8 cellular contexts compared by ENCODE assay signal in genomic region chr6:41682497-41682961, GRCh38. TPM values are rescaled to one million over a fixed set of nuclear protein-coding genes. Genes with fewer than 3 reads are reported as not detected.
DNase-seq lines count a peak whose midpoint lies in the region; ATAC-seq, FAIRE-seq and TF ChIP-seq lines count a peak whose summit lies in the region.

No MANE protein-coding gene starts in this region.

- peaks cover 6 to 12% of the 10 kb centered on the region in 2 donors for H3K36me3 Mint-ChIP-seq in CD4-positive, alpha-beta memory T cell
- H3K36me3 Mint-ChIP-seq in central memory CD8-positive, alpha-beta T cell (ENCODE audit: insufficient read depth): peaks cover 4% of the 10 kb centered on the region

- CTCF ChIA-PET in CD4-positive, alpha-beta memory T cell (lab: Charles Lee; ENCODE audit: partially characterized antibody): interaction anchor here (0.7 to 4.1 kb wide), 17 partner anchors 8 to 1684 kb away, joined by 3 to 45 read pairs (median 4); no protein-coding TSS in a partner anchor

- no peak for FAIRE-seq in pancreas (lab: Jason Lieb, UNC)

- peaks cover 3% of the 10 kb centered on the region for H3K4me1 ChIP-seq in CD4-positive, alpha-beta memory T cell (ENCODE audit: insufficient read depth, low read length)
- H3K4me1 ChIP-seq in pancreas: peaks cover 0 to 9% (median 6%) of the 10 kb centered on the region in 3 donors

- H3K9me3 Mint-ChIP-seq in CD4-positive, alpha-beta memory T cell: no peaks in the 10 kb centered on the region
- no peaks in the 10 kb centered on the region for H3K9me3 Mint-ChIP-seq in central memory CD8-positive, alpha-beta T cell

- H3K27me3 ChIP-seq in CD4-positive, alpha-beta memory T cell (ENCODE audit: insufficient read depth, low read length): no peaks in the 10 kb centered on the region
- no peaks in the 10 kb centered on the region for H3K27me3 ChIP-seq in pancreas

- peaks cover 0 to 3% of the 10 kb centered on the region in 2 donors for H3K27me3 Mint-ChIP-seq in CD4-positive, alpha-beta memory T cell
- peaks cover 1% of the 10 kb centered on the region for H3K27me3 Mint-ChIP-seq in central memory CD8-positive, alpha-beta T cell

- H3K27ac Mint-ChIP-seq in CD4-positive, alpha-beta memory T cell: peak overlapping the region in 3 of 7 donors; percentile 47 to 73 (median 55)
- no peak overlapping the region for H3K27ac Mint-ChIP-seq in central memory CD8-positive, alpha-beta T cell (ENCODE audit: low read depth)

- H3K4me3 ChIP-seq in CD4-positive, alpha-beta memory T cell (ENCODE audit: low read length in 2 of 2): no peak overlapping the region
- H3K4me3 ChIP-seq in pancreas: peak overlapping the region in 1 of 4 donors; percentile 36

- WGBS in pancreas, 2 donors: 17 to 18% methylated on average over 13 of the region's 13 CpGs

- H3K4me3 Mint-ChIP-seq in CD4-positive, alpha-beta memory T cell: peak overlapping the region in 7 of 8 donors; percentile 40 to 86 (median 70)
- peak overlapping the region; percentile 27 for H3K4me3 Mint-ChIP-seq in central memory CD8-positive, alpha-beta T cell

- peaks cover 4 to 21% (median 10%) of the 10 kb centered on the region in 4 donors for H3K4me1 Mint-ChIP-seq in CD4-positive, alpha-beta memory T cell
- H3K4me1 Mint-ChIP-seq in central memory CD8-positive, alpha-beta T cell: peaks cover 8% of the 10 kb centered on the region

- DNase-seq in CD4-positive, alpha-beta memory T cell: no peak
- DNase-seq in central memory CD8-positive, alpha-beta T cell (ENCODE audit: low spot score in 2 of 2): no peak
- DNase-seq in pancreas: peak in 5 of 6 donors; percentile 59 to 78 (median 66)
- no peak for DNase-seq in KG1 (lab: John Stamatoyannopoulos, UW)
- DNase-seq in COLO668 (lab: John Stamatoyannopoulos, UW; ENCODE audit: unreplicated experiment): no peak
- DNase-seq in activated CD4-positive, alpha-beta T cell treated with anti-CD3 and anti-CD28 coated beads, Interleukin-2, amount 50 U/mL, for 1 hour: no peak
- no peak for DNase-seq in SIG-M5 treated with dmso at 0.1 percent for 504 hours (lab: John Stamatoyannopoulos, UW; ENCODE audit: unreplicated experiment)

- POLR2A ChIA-PET in CD4-positive, alpha-beta memory T cell (lab: Charles Lee; ENCODE audit: partially characterized antibody): interaction anchor here (1.9 kb wide), 1 partner anchor 52 kb away, joined by 13 read pairs; no protein-coding TSS in a partner anchor

- ATAC-seq in HG03139 (IDR thresholded peaks at IDR 0.05; ENCODE audit: unreplicated experiment) (peak; percentile 9), pancreas (peak; percentile 48 to 75 (median 56))
- ATAC-seq in central memory CD8-positive, alpha-beta T cell (replicated peaks; ENCODE audit: extremely low read depth, poor library complexity, severe bottlenecking): no peak

- no peaks in the 10 kb centered on the region for H3K36me3 ChIP-seq in CD4-positive, alpha-beta memory T cell (ENCODE audit: insufficient read depth, low read length)
- no peaks in the 10 kb centered on the region for H3K36me3 ChIP-seq in pancreas

- H3K9me3 ChIP-seq in CD4-positive, alpha-beta memory T cell (ENCODE audit: control insufficient read depth in 1 of 2, low read length in 2 of 2): no peaks in the 10 kb centered on the region
- no peaks in the 10 kb centered on the region for H3K9me3 ChIP-seq in pancreas

- TF ChIP-seq CTCF in pancreas (IDR thresholded peaks at IDR 0.05): no peak

- intact Hi-C loops in CD4-positive, alpha-beta memory T cell (cut with micrococcal nuclease): loop anchor here (2.0 kb wide), 2 partner anchors 52 to 376 kb away; partner anchors contain the start of gene TFEB
- intact Hi-C loops in pancreas (cut with DNase I): loop anchor here in 2 of 3 donors (5.0 kb wide), 3 partner anchors 80 to 315 kb away; no protein-coding TSS in a partner anchor

- no peak overlapping the region for H3K27ac ChIP-seq in CD4-positive, alpha-beta memory T cell (ENCODE audit: low read depth, low read length)
- H3K27ac ChIP-seq in pancreas: peak overlapping the region in 3 of 4 donors; percentile 28 to 70 (median 38)

RNA-seq across cellular contexts. Expression of gene MDFI, which starts 44.3 kb away (rescaled TPM):
- total RNA-seq in CD4-positive, alpha-beta memory T cell: not detected
- polyA plus RNA-seq in CD4-positive, alpha-beta memory T cell: not detected
- total RNA-seq in pancreas: 1 to 10 TPM in 5 of 6 donors, under 1 TPM in 1; 0.46 to 7.4 (median 1.8) TPM
- polyA plus RNA-seq in pancreas: 1 to 10 TPM; 2.0 to 5.6 TPM

RNA-seq across cellular contexts. Expression of gene TFEB, which starts 52.9 kb away (rescaled TPM):
- 10 to 100 TPM; 12.2 to 15.7 TPM for total RNA-seq in CD4-positive, alpha-beta memory T cell
- 10 to 100 TPM in 1 of 2 donors, 1 to 10 TPM in 1; 8.2 to 17.6 TPM for polyA plus RNA-seq in CD4-positive, alpha-beta memory T cell
- 10 to 100 TPM in 3 of 6 donors, 1 to 10 TPM in 3; 6.5 to 16.2 (median 10.1) TPM for total RNA-seq in pancreas
- polyA plus RNA-seq in pancreas: 10 to 100 TPM; 27.4 to 49.4 TPM

Comparison
In these comparisons a context has a peak if more than half of its experiments do, and no peak if none do; other contexts are left out.
1. DNase-seq: peak in pancreas (5 of 6); none in CD4-positive, alpha-beta memory T cell (0 of 5), central memory CD8-positive, alpha-beta T cell (0 of 2), KG1 (single experiment), COLO668 (single experiment), activated CD4-positive, alpha-beta T cell treated with anti-CD3 and anti-CD28 coated beads, Interleukin-2, amount 50 U/mL, for 1 hour (single experiment) and SIG-M5 treated with dmso at 0.1 percent for 504 hours (single experiment).